7 cellular contexts compared by ENCODE assay signal in genomic region chr19:13547102-13547501, GRCh38.
"Had no signal": no experiment of that assay in that cellular context is flagged by ENCODE, and none has a peak within 500 bp of the region (broad histone marks: within the 10 kb centered on the region; RNA-seq: fewer than 3 reads in every experiment).

No MANE protein-coding gene starts in this region.

- H3K4me3 ChIP-seq: GM12878 had no signal

- DNase-seq: GDM1, GF-D8 had no signal

- FAIRE-seq: G401.6, GM12878, GM12892, GM18507, GM19239 had no signal

- ATAC-seq: GM12878 had no signal
